Comparison of ENCODE assay signal across 15 cellular contexts in genomic region chr11:74134661-74135515, GRCh38. TPM values are rescaled to one million over a fixed set of nuclear protein-coding genes. Genes with fewer than 3 reads are reported as not detected.
DNase-seq lines count a peak whose midpoint lies in the region; ATAC-seq and TF ChIP-seq lines count a peak whose summit lies in the region.
"Had no signal": no experiment of that assay in that cellular context is flagged by ENCODE, and none has a peak within 500 bp of the region (broad histone marks: within the 10 kb centered on the region; RNA-seq: fewer than 3 reads in every experiment).

No MANE protein-coding gene starts in this region.

- H3K9me3 Mint-ChIP-seq in GM23338 (peaks cover 11% of the 10 kb centered on the region), osteocyte (ENCODE audit: unreplicated experiment) (no peaks in the 10 kb centered on the region), immature natural killer cell (no peaks in the 10 kb centered on the region)
- H3K9me3 Mint-ChIP-seq: activated T-cell treated with anti-CD3 and anti-CD28 coated beads, Interleukin-2, amount 50 U/mL, for 4 hours; CD4-positive, CD25-positive, alpha-beta regulatory T cell had no signal

- no peak overlapping the region for H3K14ac ChIP-seq in neuronal stem cell (ENCODE audit: low read length)

- no peak overlapping the region for H3K18ac ChIP-seq in neuronal stem cell (ENCODE audit: low read length)

- no peak overlapping the region for H4K91ac ChIP-seq in neuronal stem cell (ENCODE audit: low read depth, low read length, poor library complexity)

- BruUV-seq in mammary epithelial cell (replicated peaks; lab: Mats Ljungman, UMichigan) = no TSS peak

- H3K9me2 ChIP-seq in GM23338 (ENCODE audit: insufficient read depth) = no peaks in the 10 kb centered on the region

- H3K23ac ChIP-seq in neuronal stem cell (ENCODE audit: low read depth, low read length, poor library complexity) = no peak overlapping the region

- dilution Hi-C loops in mammary epithelial cell (cut with HindIII; ENCODE audit: low sequenced_read_pairs) = no loop called here

- H3K27me3 ChIP-seq in GM23338 (ENCODE audit: insufficient read depth) (no peaks in the 10 kb centered on the region), mammary epithelial cell (ENCODE audit: insufficient read depth, low read length) (no peaks in the 10 kb centered on the region), neuronal stem cell (ENCODE audit: control insufficient read depth in 3 of 3, insufficient read depth in 3 of 3, low read depth in 1 of 3, low read length in 3 of 3) (no peaks in the 10 kb centered on the region)

- peak overlapping the region; percentile 18; the same call in 1 of the 2 replicates for H3K27ac Mint-ChIP-seq in GM23338
- peak overlapping the region; percentile 78 for H3K27ac Mint-ChIP-seq in osteocyte (ENCODE audit: unreplicated experiment)
- no peak overlapping the region for H3K27ac Mint-ChIP-seq in immature natural killer cell
- H3K27ac Mint-ChIP-seq: CD4-positive, CD25-positive, alpha-beta regulatory T cell; nephron progenitor cell had no signal

- WGBS in mammary epithelial cell (ENCODE audit: low coverage, missing lambda C conversion rate) = 71% methylated on average over 6 of the region's 6 CpGs
- WGBS in neuronal stem cell (ENCODE audit: extremely low coverage in 2 of 2, insufficient read length in 2 of 2, insufficient replicate concordance in 1 of 2), 2 donors = no CpG with 5 or more reads among the region's 6 CpGs

- H4K20me1 ChIP-seq in GM23338 (replicated peaks; ENCODE audit: insufficient read depth) = no peaks in the 10 kb centered on the region
- no peaks in the 10 kb centered on the region for H4K20me1 ChIP-seq in mammary epithelial cell (ENCODE audit: insufficient read depth, low read length)

- H3K4me1 Mint-ChIP-seq in GM23338 = peaks cover 10% of the 10 kb centered on the region; the same call in 2 of the 3 replicates
- peaks cover 43% of the 10 kb centered on the region for H3K4me1 Mint-ChIP-seq in osteocyte (ENCODE audit: unreplicated experiment)
- H3K4me1 Mint-ChIP-seq in immature natural killer cell = no peaks in the 10 kb centered on the region

- H2AK5ac ChIP-seq in neuronal stem cell (ENCODE audit: low read depth, low read length) = no peak overlapping the region

- intact Hi-C loops in mammary epithelial cell (cut with micrococcal nuclease) = no loop called here

- H2BK12ac ChIP-seq in neuronal stem cell (ENCODE audit: low read length) = no peak overlapping the region

- no peak for DNase-seq in GM23338 (ENCODE audit: low spot score)
- peak; percentile 84 for DNase-seq in NCI-H226
- DNase-seq in mammary epithelial cell = peak; percentile 94
- no peak for DNase-seq in osteocyte (ENCODE audit: extremely low spot score, unreplicated experiment)
- no peak for DNase-seq in immature natural killer cell
- DNase-seq in activated CD4-positive, CD25-positive, alpha-beta regulatory T cell (lab: John Stamatoyannopoulos, UW) = no peak
- no peak for DNase-seq in neuronal stem cell (ENCODE audit: low spot score)
- DNase-seq: activated CD4-positive, alpha-beta T cell treated with anti-CD3 and anti-CD28 coated beads for 1 hour; activated T-cell treated with anti-CD3 and anti-CD28 coated beads, Interleukin-2, amount 50 U/mL, for 4 hours; amygdala; CD4-positive, CD25-positive, alpha-beta regulatory T cell; KBM-7; NCI-H187; nephron progenitor cell; NK-92 treated with Interleukin-12 subunit alpha and Interleukin-12 subunit beta, amount 100 ng/mL, for 24 hours had no signal

- H4K8ac ChIP-seq in neuronal stem cell (ENCODE audit: low read depth, low read length) = no peak overlapping the region

- CTCF ChIA-PET in mammary epithelial cell (lab: Charles Lee; ENCODE audit: low non-redundant PET) = interaction anchor here (0.6 kb wide), 2 partner anchors 36 to 41 kb away, joined by 3 to 19 read pairs; partner anchors contain the start of gene C2CD3

- no peaks in the 10 kb centered on the region for H3K9me3 ChIP-seq in mammary epithelial cell (replicated peaks; ENCODE audit: insufficient read depth, low read length)
- H3K9me3 ChIP-seq in neuronal stem cell (replicated peaks in 1 of 2; ENCODE audit: control insufficient read depth in 2 of 2, insufficient read depth in 1 of 2, low read depth in 1 of 2, low read length in 2 of 2) = peaks cover 0 to 10% of the 10 kb centered on the region in 2 donors

- ATAC-seq in GM23338 = no peak
- ATAC-seq: activated T-cell treated with anti-CD3 and anti-CD28 coated beads, Interleukin-2, amount 50 U/mL, for 4 hours had no signal

- in situ Hi-C loops in mammary epithelial cell (cut with MboI; ENCODE audit: low sequenced_read_pairs in 2 of 2) = no loop called here

- H2BK5ac ChIP-seq in neuronal stem cell (ENCODE audit: low read length) = no peak overlapping the region

- H3K36me3 Mint-ChIP-seq in GM23338 (ENCODE audit: low read depth) (peaks cover 50% of the 10 kb centered on the region), osteocyte (ENCODE audit: unreplicated experiment) (peaks cover 23% of the 10 kb centered on the region), immature natural killer cell (peaks cover 22 to 49% (median 24%) of the 10 kb centered on the region in 3 donors)

- no peak overlapping the region for H2BK120ac ChIP-seq in neuronal stem cell (ENCODE audit: low read depth, low read length)

- H3K9ac ChIP-seq in mammary epithelial cell (ENCODE audit: insufficient read depth, low read length) (no peak overlapping the region), neuronal stem cell (ENCODE audit: low read depth, low read length, poor library complexity) (no peak overlapping the region)

- H3K27me3 Mint-ChIP-seq in GM23338 (ENCODE audit: insufficient read depth, low read depth, poor library complexity) (peaks cover 6% of the 10 kb centered on the region), osteocyte (ENCODE audit: unreplicated experiment) (no peaks in the 10 kb centered on the region), immature natural killer cell (ENCODE audit: low read depth in 3 of 3) (no peaks in the 10 kb centered on the region)
- H3K27me3 Mint-ChIP-seq: CD4-positive, CD25-positive, alpha-beta regulatory T cell had no signal

- H3K79me1 ChIP-seq in neuronal stem cell (ENCODE audit: low read depth, low read length) = no peaks in the 10 kb centered on the region

- no peak overlapping the region for H3K4me3 Mint-ChIP-seq in GM23338
- H3K4me3 Mint-ChIP-seq in osteocyte (ENCODE audit: unreplicated experiment) = no peak overlapping the region
- no peak overlapping the region for H3K4me3 Mint-ChIP-seq in immature natural killer cell
- H3K4me3 Mint-ChIP-seq: activated T-cell treated with anti-CD3 and anti-CD28 coated beads, Interleukin-2, amount 50 U/mL, for 4 hours; CD4-positive, CD25-positive, alpha-beta regulatory T cell; nephron progenitor cell had no signal

- H2BK15ac ChIP-seq in neuronal stem cell (ENCODE audit: low read length) = no peak overlapping the region

- no peak for TF ChIP-seq CTCF in GM23338 (conservative IDR thresholded peaks at IDR 0.05; ENCODE audit: low read depth in 2 of 2)
- TF ChIP-seq CTCF in mammary epithelial cell (conservative IDR thresholded peaks at IDR 0.05 in 1 of 2, IDR thresholded peaks at IDR 0.05 in 1 of 2; ENCODE audit: extremely low read depth in 1 of 2, insufficient read depth in 1 of 2, low read depth in 1 of 2, low read length in 2 of 2) = no peak
- no peak for TF ChIP-seq CTCF in osteocyte (IDR thresholded peaks at IDR 0.05)

- H3K4me3 ChIP-seq in GM23338 (no peak overlapping the region), mammary epithelial cell (replicated peaks in 1 of 3; ENCODE audit: insufficient read depth in 1 of 3, low read depth in 2 of 3, low read length in 3 of 3) (no peak overlapping the region), neuronal stem cell (ENCODE audit: low read length in 2 of 2) (no peak overlapping the region)

- H3K4me2 ChIP-seq in GM23338 (no peak overlapping the region), mammary epithelial cell (ENCODE audit: insufficient read depth, low read depth, low read length) (peak overlapping the region; percentile 51), neuronal stem cell (ENCODE audit: insufficient read depth, low read length, poor library complexity, severe bottlenecking) (no peak overlapping the region)

- H3K36me3 ChIP-seq in GM23338 (ENCODE audit: insufficient read depth) (peaks cover 12% of the 10 kb centered on the region), mammary epithelial cell (ENCODE audit: insufficient read depth, low read length) (peaks cover 5% of the 10 kb centered on the region), neuronal stem cell (replicated peaks in 1 of 2; ENCODE audit: control insufficient read depth in 2 of 2, insufficient read depth in 2 of 2, low read length in 2 of 2) (peaks cover 9 to 92% of the 10 kb centered on the region in 2 donors)

- no peak overlapping the region for H2AFZ ChIP-seq in GM23338
- H2AFZ ChIP-seq in mammary epithelial cell (ENCODE audit: low read depth, low read length) = no peak overlapping the region
- H2AFZ ChIP-seq in neuronal stem cell (ENCODE audit: low read length) = no peak overlapping the region

- H3K79me2 ChIP-seq in GM23338 (replicated peaks; ENCODE audit: insufficient read depth) = no peaks in the 10 kb centered on the region
- no peaks in the 10 kb centered on the region for H3K79me2 ChIP-seq in mammary epithelial cell (ENCODE audit: insufficient read depth, low read length)

- no peak overlapping the region for H3K4ac ChIP-seq in neuronal stem cell (ENCODE audit: low read length)

- no peak overlapping the region for H3K27ac ChIP-seq in GM23338 (ENCODE audit: low read depth)
- H3K27ac ChIP-seq in mammary epithelial cell (ENCODE audit: insufficient read depth, low read depth, low read length) = peak overlapping the region; percentile 31
- no peak overlapping the region for H3K27ac ChIP-seq in neuronal stem cell (replicated peaks; ENCODE audit: low read length)

- H3F3A ChIP-seq in GM23338 (replicated peaks; ENCODE audit: low read depth) = no peaks in the 10 kb centered on the region

- H3K4me1 ChIP-seq in GM23338 (ENCODE audit: insufficient read depth) (no peaks in the 10 kb centered on the region), mammary epithelial cell (ENCODE audit: insufficient read depth, low read length) (peaks cover 33% of the 10 kb centered on the region), neuronal stem cell (ENCODE audit: control insufficient read depth in 2 of 2, insufficient read depth in 1 of 2, low read depth in 1 of 2, low read length in 2 of 2) (peaks cover 0 to 14% of the 10 kb centered on the region in 2 donors)

RNA-seq across cellular contexts. Expression of gene C2CD3, which starts 35.9 kb away (rescaled TPM):
- 25.6 and 29.5 TPM in 2 replicates for total RNA-seq in GM23338 (2014; rRNA removed; shearing (Covaris generic))
- polyA plus RNA-seq in GM23338 (2016; fragmentation: Nextera tagmentation; extraction: Ambion mirVana) = 14.4 and 15.5 TPM in 2 replicates
- total RNA-seq in mammary epithelial cell = 10 to 100 TPM; 17.8 to 19.6 TPM
- 10.1 TPM for polyA plus RNA-seq in mammary epithelial cell
- polyA minus RNA-seq in mammary epithelial cell = 73.0 TPM
- total RNA-seq in osteocyte = 25.2 and 26.9 TPM in 2 replicates
- 10 to 100 TPM in 1 of 3 donors, 1 to 10 TPM in 1, under 1 TPM in 1; 0.93 to 16.0 (median 5.1) TPM for polyA plus RNA-seq in immature natural killer cell
- 12.3 TPM for polyA plus RNA-seq in neuronal stem cell (2013, experiment 1 of 2)
- 11.5 TPM for polyA plus RNA-seq in neuronal stem cell (2013, experiment 2 of 2)

RNA-seq across cellular contexts. Expression of gene PPME1, which starts 36.2 kb away (rescaled TPM):
- 34.6 and 37.2 TPM in 2 replicates for total RNA-seq in GM23338 (2014; rRNA removed; shearing (Covaris generic))
- polyA plus RNA-seq in GM23338 (2016; fragmentation: Nextera tagmentation; extraction: Ambion mirVana) (29.6 and 32.1 TPM in 2 replicates), mammary epithelial cell (81.1 TPM), immature natural killer cell (10 to 100 TPM in 2 of 3 donors, 1 to 10 TPM in 1; 8.3 to 14.9 (median 14.1) TPM)
- total RNA-seq in mammary epithelial cell (10 to 100 TPM; 32.8 to 58.5 TPM), osteocyte (33.4 and 40.4 TPM in 2 replicates)
- polyA minus RNA-seq in mammary epithelial cell = 68.0 TPM
- polyA plus RNA-seq in neuronal stem cell (2013, experiment 1 of 2) = 48.7 TPM
- polyA plus RNA-seq in neuronal stem cell (2013, experiment 2 of 2) = 53.0 TPM

Comparison
In these comparisons a context has a peak if more than half of its experiments do, and no peak if none do; other contexts are left out.
1. DNase-seq: peak in NCI-H226 (single experiment) and mammary epithelial cell (single experiment); none in GM23338 (single experiment), osteocyte (single experiment), immature natural killer cell (0 of 3), activated CD4-positive, CD25-positive, alpha-beta regulatory T cell (0 of 4) and neuronal stem cell (single experiment).
2. H3K27ac Mint-ChIP-seq: peak in GM23338 (single experiment) and osteocyte (single experiment); none in immature natural killer cell (0 of 6).